ENCODE assay signal across 9 cellular contexts in the genomic region with DNA sequence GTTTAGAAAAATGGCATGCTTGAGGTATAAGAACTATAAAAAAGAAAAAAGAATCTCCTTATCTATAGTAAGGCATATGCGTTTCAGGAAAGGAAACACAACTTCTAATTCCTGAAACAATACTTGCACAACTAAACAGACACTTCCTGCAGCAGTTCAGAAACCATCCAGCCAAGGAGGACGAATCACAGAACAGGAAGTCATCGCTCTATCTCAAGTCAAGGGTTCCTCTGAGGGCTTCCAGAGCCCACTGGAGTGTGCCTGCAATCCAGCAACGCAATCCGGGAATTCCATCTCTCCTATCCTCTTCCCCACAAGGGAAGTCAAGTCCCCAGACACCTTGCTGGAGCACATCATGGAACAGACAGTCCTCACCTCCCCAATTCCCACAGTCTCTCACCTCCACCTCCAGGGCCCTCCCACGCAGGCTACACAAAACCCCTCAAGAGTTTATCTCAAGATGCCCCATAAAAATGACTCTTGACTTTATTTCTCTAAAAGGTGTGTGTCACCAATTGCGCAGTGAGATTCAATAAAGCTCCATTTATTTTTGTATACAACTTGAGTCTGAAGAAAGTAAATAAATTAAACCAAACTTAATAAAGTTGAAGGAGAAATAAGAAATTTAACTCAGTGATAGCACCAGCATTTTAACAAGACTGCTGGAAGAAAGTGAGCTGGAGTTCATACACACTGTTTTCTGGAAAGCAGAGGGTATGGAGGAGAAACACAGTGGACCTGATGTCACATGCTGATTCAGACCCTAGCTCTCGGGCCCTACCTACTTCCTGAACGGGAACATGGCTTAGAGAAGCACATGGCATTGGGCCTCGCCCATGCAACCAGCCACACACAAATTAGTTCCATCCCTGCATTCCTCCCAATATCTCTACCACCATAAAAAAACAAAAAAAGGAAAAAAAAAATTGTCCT. TPM values are rescaled to one million over a fixed set of nuclear protein-coding genes. Genes with fewer than 3 reads are reported as not detected.
DNase-seq lines count a peak whose midpoint lies in the region; ATAC-seq and TF ChIP-seq lines count a peak whose summit lies in the region.
"Had no signal": no experiment of that assay in that cellular context is flagged by ENCODE, and none has a peak within 500 bp of the region (broad histone marks: within the 10 kb centered on the region; RNA-seq: fewer than 3 reads in every experiment).

No MANE protein-coding gene starts in this region.

- H3K4me3 ChIP-seq in heart left ventricle (no peak overlapping the region), upper lobe of right lung (no peak overlapping the region)

- intact Hi-C loops in Right ventricle myocardium inferior (cut with DNase I) = no loop called here
- intact Hi-C loops in cardiac septum (cut with DNase I) = loop anchor here (5.0 kb wide), 1 partner anchor 32 kb away; no protein-coding TSS in a partner anchor
- intact Hi-C loops in heart left ventricle (cut with DNase I) = no loop called here
- intact Hi-C loops in upper lobe of right lung (cut with DNase I) = no loop called here

- H3K9me3 Mint-ChIP-seq in IgD-negative memory B cell = peaks cover 0 to 6% (median 5%) of the 10 kb centered on the region in 3 donors
- H3K9me3 Mint-ChIP-seq: CD4-positive, alpha-beta T cell had no signal

- H3K4me1 ChIP-seq in heart left ventricle (peaks cover 6 to 87% (median 56%) of the 10 kb centered on the region in 12 donors), upper lobe of right lung (peaks cover 37% of the 10 kb centered on the region)

- peaks cover 1% of the 10 kb centered on the region for H3K27me3 Mint-ChIP-seq in IgD-negative memory B cell
- H3K27me3 Mint-ChIP-seq: CD4-positive, alpha-beta T cell had no signal

- no peaks in the 10 kb centered on the region for H3K9me3 ChIP-seq in heart left ventricle
- H3K9me3 ChIP-seq in upper lobe of right lung = no peaks in the 10 kb centered on the region

- no peak for TF ChIP-seq CTCF in heart left ventricle (IDR thresholded peaks at IDR 0.05)
- no peak for TF ChIP-seq CTCF in upper lobe of right lung (IDR thresholded peaks at IDR 0.05)

- peaks cover 6 to 17% (median 10%) of the 10 kb centered on the region in 3 donors for H3K4me1 Mint-ChIP-seq in IgD-negative memory B cell

- H3K27me3 ChIP-seq in heart left ventricle = no peaks in the 10 kb centered on the region
- H3K27me3 ChIP-seq in upper lobe of right lung = no peaks in the 10 kb centered on the region

- DNase-seq in Right ventricle myocardium inferior (ENCODE audit: missing footprints) (peak; percentile 67), cardiac septum (ENCODE audit: low spot score) (no peak), heart left ventricle (peak in 2 of 5 donors; percentile 44 to 47), upper lobe of right lung (no peak), NCI-H774 (lab: John Stamatoyannopoulos, UW) (no peak)
- DNase-seq in effector CD8-positive, alpha-beta T cell (lab: John Stamatoyannopoulos, UW) = no peak
- DNase-seq in stimulated activated CD4-positive, alpha-beta T cell treated with anti-CD3 and anti-CD28 coated beads, Interleukin-4, amount 100 ng/mL, for 1 hour = no peak
- DNase-seq: CD4-positive, alpha-beta T cell had no signal

- H3K36me3 ChIP-seq in heart left ventricle (no peaks in the 10 kb centered on the region), upper lobe of right lung (no peaks in the 10 kb centered on the region)

- 35 to 38% (median 36%) methylated on average over 10 of the region's 10 CpGs for WGBS in heart left ventricle, 4 donors

- H3K27ac ChIP-seq in heart left ventricle (peak overlapping the region; percentile 16 to 95 (median 54)), upper lobe of right lung (peak overlapping the region; percentile 6)

- no peaks in the 10 kb centered on the region for H3K36me3 Mint-ChIP-seq in IgD-negative memory B cell

- peak overlapping the region in 2 of 4 donors; percentile 46 to 48 for H3K4me3 Mint-ChIP-seq in IgD-negative memory B cell
- H3K4me3 Mint-ChIP-seq: CD4-positive, alpha-beta T cell had no signal

- peak overlapping the region; percentile 13 to 87 (median 76) for H3K27ac Mint-ChIP-seq in IgD-negative memory B cell
- H3K27ac Mint-ChIP-seq: CD4-positive, alpha-beta T cell had no signal

- no peak for TF ChIP-seq POLR2A in heart left ventricle (IDR thresholded peaks at IDR 0.05)

- ATAC-seq in Right ventricle myocardium inferior (peak; percentile 56), heart left ventricle (peak; percentile 23 to 73 (median 48)), upper lobe of right lung (peak; percentile 87)

RNA-seq across cellular contexts. Expression of a gene that starts 39.9 kb away (rescaled TPM):
- total RNA-seq in Right ventricle myocardium inferior = 120 TPM
- total RNA-seq in cardiac septum = 98.7 TPM
- polyA plus RNA-seq in IgD-negative memory B cell = not detected
- total RNA-seq in heart left ventricle = 100 to 1,000 TPM in 5 of 9 donors, 10 to 100 TPM in 4; 70.8 to 148 (median 102) TPM
- 100 to 1,000 TPM in 1 of 2 donors, 10 to 100 TPM in 1; 18.1 to 103 TPM for polyA plus RNA-seq in heart left ventricle
- total RNA-seq in upper lobe of right lung = 38.3 TPM
